1 cellular context compared by ENCODE assay signal in the genomic region with DNA sequence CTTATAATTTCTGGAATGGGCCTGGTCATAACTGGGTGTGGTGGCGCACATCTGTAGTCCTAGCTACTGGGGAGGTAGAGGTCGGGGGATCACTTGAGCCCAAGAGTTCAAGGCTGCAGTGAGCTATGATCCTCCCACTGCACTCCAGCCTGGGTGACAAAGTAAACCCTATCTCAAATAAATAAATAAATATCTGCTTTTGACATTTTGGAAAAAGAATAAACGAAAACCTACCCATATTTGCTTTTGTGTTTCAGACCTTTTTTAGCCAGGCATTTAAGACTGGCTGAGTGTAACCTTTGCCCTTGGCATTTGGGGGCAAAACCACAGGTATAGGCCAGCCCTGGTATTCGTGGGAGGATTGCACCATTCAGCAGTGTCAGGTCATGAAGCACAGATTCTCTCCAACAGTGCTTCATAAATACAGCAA.
TF ChIP-seq lines count a peak whose summit lies in the region.

No MANE protein-coding gene starts in this region.

TF ChIP-seq in HepG2, 621 proteins besides CTCF, POLR2A, EP300 and RAD21 (continued from another document and continues in another):
- TF ChIP-seq, protein P1, sequence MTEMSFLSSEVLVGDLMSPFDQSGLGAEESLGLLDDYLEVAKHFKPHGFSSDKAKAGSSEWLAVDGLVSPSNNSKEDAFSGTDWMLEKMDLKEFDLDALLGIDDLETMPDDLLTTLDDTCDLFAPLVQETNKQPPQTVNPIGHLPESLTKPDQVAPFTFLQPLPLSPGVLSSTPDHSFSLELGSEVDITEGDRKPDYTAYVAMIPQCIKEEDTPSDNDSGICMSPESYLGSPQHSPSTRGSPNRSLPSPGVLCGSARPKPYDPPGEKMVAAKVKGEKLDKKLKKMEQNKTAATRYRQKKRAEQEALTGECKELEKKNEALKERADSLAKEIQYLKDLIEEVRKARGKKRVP (CRISPR knock-in tag; IDR thresholded peaks at IDR 0.05), result 0 out of 4 replicates have a peak, but pooled peaks of 1 of the 2 experiments have one; percentile 20
- TF ChIP-seq, protein P2, sequence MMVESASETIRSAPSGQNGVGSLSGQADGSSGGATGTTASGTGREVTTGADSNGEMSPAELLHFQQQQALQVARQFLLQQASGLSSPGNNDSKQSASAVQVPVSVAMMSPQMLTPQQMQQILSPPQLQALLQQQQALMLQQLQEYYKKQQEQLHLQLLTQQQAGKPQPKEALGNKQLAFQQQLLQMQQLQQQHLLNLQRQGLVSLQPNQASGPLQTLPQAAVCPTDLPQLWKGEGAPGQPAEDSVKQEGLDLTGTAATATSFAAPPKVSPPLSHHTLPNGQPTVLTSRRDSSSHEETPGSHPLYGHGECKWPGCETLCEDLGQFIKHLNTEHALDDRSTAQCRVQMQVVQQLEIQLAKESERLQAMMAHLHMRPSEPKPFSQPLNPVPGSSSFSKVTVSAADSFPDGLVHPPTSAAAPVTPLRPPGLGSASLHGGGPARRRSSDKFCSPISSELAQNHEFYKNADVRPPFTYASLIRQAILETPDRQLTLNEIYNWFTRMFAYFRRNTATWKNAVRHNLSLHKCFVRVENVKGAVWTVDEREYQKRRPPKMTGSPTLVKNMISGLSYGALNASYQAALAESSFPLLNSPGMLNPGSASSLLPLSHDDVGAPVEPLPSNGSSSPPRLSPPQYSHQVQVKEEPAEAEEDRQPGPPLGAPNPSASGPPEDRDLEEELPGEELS (CRISPR knock-in tag; IDR thresholded peaks at IDR 0.05), result peak; percentile 36
- TF ChIP-seq, protein P3, sequence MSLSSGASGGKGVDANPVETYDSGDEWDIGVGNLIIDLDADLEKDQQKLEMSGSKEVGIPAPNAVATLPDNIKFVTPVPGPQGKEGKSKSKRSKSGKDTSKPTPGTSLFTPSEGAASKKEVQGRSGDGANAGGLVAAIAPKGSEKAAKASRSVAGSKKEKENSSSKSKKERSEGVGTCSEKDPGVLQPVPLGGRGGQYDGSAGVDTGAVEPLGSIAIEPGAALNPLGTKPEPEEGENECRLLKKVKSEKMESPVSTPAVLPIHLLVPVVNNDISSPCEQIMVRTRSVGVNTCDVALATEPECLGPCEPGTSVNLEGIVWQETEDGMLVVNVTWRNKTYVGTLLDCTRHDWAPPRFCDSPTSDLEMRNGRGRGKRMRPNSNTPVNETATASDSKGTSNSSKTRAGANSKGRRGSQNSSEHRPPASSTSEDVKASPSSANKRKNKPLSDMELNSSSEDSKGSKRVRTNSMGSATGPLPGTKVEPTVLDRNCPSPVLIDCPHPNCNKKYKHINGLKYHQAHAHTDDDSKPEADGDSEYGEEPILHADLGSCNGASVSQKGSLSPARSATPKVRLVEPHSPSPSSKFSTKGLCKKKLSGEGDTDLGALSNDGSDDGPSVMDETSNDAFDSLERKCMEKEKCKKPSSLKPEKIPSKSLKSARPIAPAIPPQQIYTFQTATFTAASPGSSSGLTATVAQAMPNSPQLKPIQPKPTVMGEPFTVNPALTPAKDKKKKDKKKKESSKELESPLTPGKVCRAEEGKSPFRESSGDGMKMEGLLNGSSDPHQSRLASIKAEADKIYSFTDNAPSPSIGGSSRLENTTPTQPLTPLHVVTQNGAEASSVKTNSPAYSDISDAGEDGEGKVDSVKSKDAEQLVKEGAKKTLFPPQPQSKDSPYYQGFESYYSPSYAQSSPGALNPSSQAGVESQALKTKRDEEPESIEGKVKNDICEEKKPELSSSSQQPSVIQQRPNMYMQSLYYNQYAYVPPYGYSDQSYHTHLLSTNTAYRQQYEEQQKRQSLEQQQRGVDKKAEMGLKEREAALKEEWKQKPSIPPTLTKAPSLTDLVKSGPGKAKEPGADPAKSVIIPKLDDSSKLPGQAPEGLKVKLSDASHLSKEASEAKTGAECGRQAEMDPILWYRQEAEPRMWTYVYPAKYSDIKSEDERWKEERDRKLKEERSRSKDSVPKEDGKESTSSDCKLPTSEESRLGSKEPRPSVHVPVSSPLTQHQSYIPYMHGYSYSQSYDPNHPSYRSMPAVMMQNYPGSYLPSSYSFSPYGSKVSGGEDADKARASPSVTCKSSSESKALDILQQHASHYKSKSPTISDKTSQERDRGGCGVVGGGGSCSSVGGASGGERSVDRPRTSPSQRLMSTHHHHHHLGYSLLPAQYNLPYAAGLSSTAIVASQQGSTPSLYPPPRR (CRISPR knock-in tag; IDR thresholded peaks at IDR 0.05; ENCODE audit: borderline replicate concordance), result peak; percentile 18; the same call in 1 of the 2 replicates
- TF ChIP-seq REPIN1 (CRISPR knock-in tag; IDR thresholded peaks at IDR 0.05; ENCODE audit: borderline replicate concordance, low read depth) (no peak), ZMYM3 (CRISPR knock-in tag; IDR thresholded peaks at IDR 0.05) (peak; percentile 36; the same call in 1 of the 2 replicates), ZNF652 (CRISPR knock-in tag; IDR thresholded peaks at IDR 0.05; ENCODE audit: borderline replicate concordance, low read depth) (no peak), NR2C2 (CRISPR knock-in tag; IDR thresholded peaks at IDR 0.05; ENCODE audit: borderline replicate concordance) (peak; percentile 64), SPEN (CRISPR knock-in tag; IDR thresholded peaks at IDR 0.05; ENCODE audit: low read depth) (no peak), CEBPB (IDR thresholded peaks at IDR 0.05; ENCODE audit: borderline replicate concordance, low read depth, low read length) (peak; percentile 51; the same call in 1 of the 2 replicates), BCL6 (CRISPR knock-in tag; IDR thresholded peaks at IDR 0.05) (peak; percentile 40; the same call in 1 of the 2 replicates), ZNF737 (CRISPR knock-in tag; IDR thresholded peaks at IDR 0.05; ENCODE audit: borderline replicate concordance) (no peak), MXI1 (IDR thresholded peaks at IDR 0.05; ENCODE audit: borderline replicate concordance, low read depth, low read length) (no peak), FOXP1 (IDR thresholded peaks at IDR 0.05) (no peak), FOXP1 (CRISPR knock-in tag; IDR thresholded peaks at IDR 0.05) (peak; percentile 59; the same call in 1 of the 2 replicates), NR2F1 (CRISPR knock-in tag; IDR thresholded peaks at IDR 0.05) (0 out of 4 replicates have a peak, but pooled peaks of 1 of the 2 experiments have one; percentile 17), PAXIP1 (CRISPR knock-in tag; conservative IDR thresholded peaks at IDR 0.05) (peak; percentile 38), ZMYM4 (CRISPR knock-in tag; IDR thresholded peaks at IDR 0.05) (peak; percentile 17; the same call in 1 of the 2 replicates), KDM4B (CRISPR knock-in tag; IDR thresholded peaks at IDR 0.05) (no peak), HNF4A (CRISPR knock-in tag; IDR thresholded peaks at IDR 0.05) (peak; percentile 64), PITX1 (CRISPR knock-in tag; IDR thresholded peaks at IDR 0.05) (0 out of 2 replicates have a peak, but pooled peaks have one; percentile 17), HDAC2 (CRISPR knock-in tag; IDR thresholded peaks at IDR 0.05) (peak; percentile 48; the same call in 1 of the 2 replicates), ZNF597 (CRISPR knock-in tag; IDR thresholded peaks at IDR 0.05) (no peak), ZMYM2 (CRISPR knock-in tag; IDR thresholded peaks at IDR 0.05) (no peak), NR2F6 (IDR thresholded peaks at IDR 0.05) (peak; percentile 63; the same call in 1 of the 2 replicates), NR2F6 (CRISPR knock-in tag; IDR thresholded peaks at IDR 0.05) (peak; percentile 40; the same call in 1 of the 2 replicates), HHEX (CRISPR knock-in tag; IDR thresholded peaks at IDR 0.05) (no peak), ZNF512 (CRISPR knock-in tag; IDR thresholded peaks at IDR 0.05) (no peak), ZNF335 (CRISPR knock-in tag; IDR thresholded peaks at IDR 0.05) (no peak)
- TF ChIP-seq, protein P4, sequence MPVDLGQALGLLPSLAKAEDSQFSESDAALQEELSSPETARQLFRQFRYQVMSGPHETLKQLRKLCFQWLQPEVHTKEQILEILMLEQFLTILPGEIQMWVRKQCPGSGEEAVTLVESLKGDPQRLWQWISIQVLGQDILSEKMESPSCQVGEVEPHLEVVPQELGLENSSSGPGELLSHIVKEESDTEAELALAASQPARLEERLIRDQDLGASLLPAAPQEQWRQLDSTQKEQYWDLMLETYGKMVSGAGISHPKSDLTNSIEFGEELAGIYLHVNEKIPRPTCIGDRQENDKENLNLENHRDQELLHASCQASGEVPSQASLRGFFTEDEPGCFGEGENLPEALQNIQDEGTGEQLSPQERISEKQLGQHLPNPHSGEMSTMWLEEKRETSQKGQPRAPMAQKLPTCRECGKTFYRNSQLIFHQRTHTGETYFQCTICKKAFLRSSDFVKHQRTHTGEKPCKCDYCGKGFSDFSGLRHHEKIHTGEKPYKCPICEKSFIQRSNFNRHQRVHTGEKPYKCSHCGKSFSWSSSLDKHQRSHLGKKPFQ (CRISPR knock-in tag; IDR thresholded peaks at IDR 0.05; ENCODE audit: insufficient replicate concordance), result no peak
- TF ChIP-seq, protein P5, sequence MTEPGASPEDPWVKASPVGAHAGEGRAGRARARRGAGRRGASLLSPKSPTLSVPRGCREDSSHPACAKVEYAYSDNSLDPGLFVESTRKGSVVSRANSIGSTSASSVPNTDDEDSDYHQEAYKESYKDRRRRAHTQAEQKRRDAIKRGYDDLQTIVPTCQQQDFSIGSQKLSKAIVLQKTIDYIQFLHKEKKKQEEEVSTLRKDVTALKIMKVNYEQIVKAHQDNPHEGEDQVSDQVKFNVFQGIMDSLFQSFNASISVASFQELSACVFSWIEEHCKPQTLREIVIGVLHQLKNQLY (CRISPR knock-in tag; IDR thresholded peaks at IDR 0.05), result no peak
- TF ChIP-seq, protein P6, sequence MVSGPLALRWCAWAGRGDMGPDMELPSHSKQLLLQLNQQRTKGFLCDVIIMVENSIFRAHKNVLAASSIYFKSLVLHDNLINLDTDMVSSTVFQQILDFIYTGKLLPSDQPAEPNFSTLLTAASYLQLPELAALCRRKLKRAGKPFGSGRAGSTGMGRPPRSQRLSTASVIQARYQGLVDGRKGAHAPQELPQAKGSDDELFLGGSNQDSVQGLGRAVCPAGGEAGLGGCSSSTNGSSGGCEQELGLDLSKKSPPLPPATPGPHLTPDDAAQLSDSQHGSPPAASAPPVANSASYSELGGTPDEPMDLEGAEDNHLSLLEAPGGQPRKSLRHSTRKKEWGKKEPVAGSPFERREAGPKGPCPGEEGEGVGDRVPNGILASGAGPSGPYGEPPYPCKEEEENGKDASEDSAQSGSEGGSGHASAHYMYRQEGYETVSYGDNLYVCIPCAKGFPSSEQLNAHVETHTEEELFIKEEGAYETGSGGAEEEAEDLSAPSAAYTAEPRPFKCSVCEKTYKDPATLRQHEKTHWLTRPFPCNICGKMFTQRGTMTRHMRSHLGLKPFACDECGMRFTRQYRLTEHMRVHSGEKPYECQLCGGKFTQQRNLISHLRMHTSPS (CRISPR knock-in tag; IDR thresholded peaks at IDR 0.05; ENCODE audit: low read depth), result peak; percentile 63; the same call in 1 of the 2 replicates
- TF ChIP-seq, protein P7, sequence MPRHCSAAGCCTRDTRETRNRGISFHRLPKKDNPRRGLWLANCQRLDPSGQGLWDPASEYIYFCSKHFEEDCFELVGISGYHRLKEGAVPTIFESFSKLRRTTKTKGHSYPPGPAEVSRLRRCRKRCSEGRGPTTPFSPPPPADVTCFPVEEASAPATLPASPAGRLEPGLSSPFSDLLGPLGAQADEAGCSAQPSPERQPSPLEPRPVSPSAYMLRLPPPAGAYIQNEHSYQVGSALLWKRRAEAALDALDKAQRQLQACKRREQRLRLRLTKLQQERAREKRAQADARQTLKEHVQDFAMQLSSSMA (CRISPR knock-in tag; IDR thresholded peaks at IDR 0.05), result no peak
- TF ChIP-seq, protein P8, sequence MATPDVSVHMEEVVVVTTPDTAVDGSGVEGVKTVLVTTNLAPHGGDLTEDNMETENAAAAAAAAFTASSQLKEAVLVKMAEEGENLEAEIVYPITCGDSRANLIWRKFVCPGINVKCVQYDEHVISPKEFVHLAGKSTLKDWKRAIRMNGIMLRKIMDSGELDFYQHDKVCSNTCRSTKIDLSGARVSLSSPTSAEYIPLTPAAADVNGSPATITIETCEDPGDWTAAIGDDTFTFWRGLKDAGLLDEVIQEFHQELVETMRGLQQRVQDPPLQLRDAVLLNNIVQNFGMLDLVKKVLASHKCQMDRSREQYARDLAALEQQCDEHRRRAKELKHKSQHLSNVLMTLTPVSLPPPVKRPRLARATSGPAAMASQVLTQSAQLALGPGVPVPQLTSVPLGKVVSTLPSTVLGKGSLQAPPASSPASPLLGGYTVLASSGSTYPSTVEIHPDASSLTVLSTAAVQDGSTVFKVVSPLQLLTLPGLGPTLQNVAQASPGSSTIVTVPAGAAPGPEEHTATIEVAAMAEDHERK (CRISPR knock-in tag; IDR thresholded peaks at IDR 0.05; ENCODE audit: low read depth), result no peak
